Comparison of ENCODE assay signal across 1 cellular context in genomic region chr7:29146082-29146706, GRCh38.
TF ChIP-seq lines count a peak whose summit lies in the region.

CPVL (minus strand) TSS chr7:29146537; CDS start chr7:29121061, 25,476 bp downstream.

TF ChIP-seq in HepG2, 621 proteins besides CTCF, POLR2A, EP300 and RAD21 (continued from another document and continues in another):
- no peak for TF ChIP-seq ZNF746 (CRISPR knock-in tag; IDR thresholded peaks at IDR 0.05)
- peak; percentile 56; the same call in 1 of the 2 replicates for TF ChIP-seq ZNF350 (CRISPR knock-in tag; IDR thresholded peaks at IDR 0.05; ENCODE audit: borderline replicate concordance, low read depth)
- peak; percentile 65; the same call in 1 of the 2 replicates for TF ChIP-seq KDM5B (CRISPR knock-in tag; IDR thresholded peaks at IDR 0.05; ENCODE audit: borderline replicate concordance)
- TF ChIP-seq, protein P1, sequence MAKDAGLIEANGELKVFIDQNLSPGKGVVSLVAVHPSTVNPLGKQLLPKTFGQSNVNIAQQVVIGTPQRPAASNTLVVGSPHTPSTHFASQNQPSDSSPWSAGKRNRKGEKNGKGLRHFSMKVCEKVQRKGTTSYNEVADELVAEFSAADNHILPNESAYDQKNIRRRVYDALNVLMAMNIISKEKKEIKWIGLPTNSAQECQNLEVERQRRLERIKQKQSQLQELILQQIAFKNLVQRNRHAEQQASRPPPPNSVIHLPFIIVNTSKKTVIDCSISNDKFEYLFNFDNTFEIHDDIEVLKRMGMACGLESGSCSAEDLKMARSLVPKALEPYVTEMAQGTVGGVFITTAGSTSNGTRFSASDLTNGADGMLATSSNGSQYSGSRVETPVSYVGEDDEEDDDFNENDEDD (CRISPR knock-in tag; IDR thresholded peaks at IDR 0.05; ENCODE audit: borderline replicate concordance) = peak; percentile 34; the same call in 1 of the 2 replicates
- no peak; the same call in 1 of the 2 replicates for TF ChIP-seq ZNF629 (CRISPR knock-in tag; conservative IDR thresholded peaks at IDR 0.05)
- TF ChIP-seq NR2F6 (IDR thresholded peaks at IDR 0.05) = no peak
- 0 out of 2 replicates have a peak, but pooled peaks have one; percentile 7 for TF ChIP-seq NR2F6 (CRISPR knock-in tag; IDR thresholded peaks at IDR 0.05)
- no peak; the same call in 1 of the 2 replicates for TF ChIP-seq CSRNP1 (CRISPR knock-in tag; IDR thresholded peaks at IDR 0.05)
- TF ChIP-seq ZSCAN9 (CRISPR knock-in tag; IDR thresholded peaks at IDR 0.05; ENCODE audit: borderline replicate concordance) = 0 out of 2 replicates have a peak, but pooled peaks have one; percentile 7
- TF ChIP-seq, protein P2, sequence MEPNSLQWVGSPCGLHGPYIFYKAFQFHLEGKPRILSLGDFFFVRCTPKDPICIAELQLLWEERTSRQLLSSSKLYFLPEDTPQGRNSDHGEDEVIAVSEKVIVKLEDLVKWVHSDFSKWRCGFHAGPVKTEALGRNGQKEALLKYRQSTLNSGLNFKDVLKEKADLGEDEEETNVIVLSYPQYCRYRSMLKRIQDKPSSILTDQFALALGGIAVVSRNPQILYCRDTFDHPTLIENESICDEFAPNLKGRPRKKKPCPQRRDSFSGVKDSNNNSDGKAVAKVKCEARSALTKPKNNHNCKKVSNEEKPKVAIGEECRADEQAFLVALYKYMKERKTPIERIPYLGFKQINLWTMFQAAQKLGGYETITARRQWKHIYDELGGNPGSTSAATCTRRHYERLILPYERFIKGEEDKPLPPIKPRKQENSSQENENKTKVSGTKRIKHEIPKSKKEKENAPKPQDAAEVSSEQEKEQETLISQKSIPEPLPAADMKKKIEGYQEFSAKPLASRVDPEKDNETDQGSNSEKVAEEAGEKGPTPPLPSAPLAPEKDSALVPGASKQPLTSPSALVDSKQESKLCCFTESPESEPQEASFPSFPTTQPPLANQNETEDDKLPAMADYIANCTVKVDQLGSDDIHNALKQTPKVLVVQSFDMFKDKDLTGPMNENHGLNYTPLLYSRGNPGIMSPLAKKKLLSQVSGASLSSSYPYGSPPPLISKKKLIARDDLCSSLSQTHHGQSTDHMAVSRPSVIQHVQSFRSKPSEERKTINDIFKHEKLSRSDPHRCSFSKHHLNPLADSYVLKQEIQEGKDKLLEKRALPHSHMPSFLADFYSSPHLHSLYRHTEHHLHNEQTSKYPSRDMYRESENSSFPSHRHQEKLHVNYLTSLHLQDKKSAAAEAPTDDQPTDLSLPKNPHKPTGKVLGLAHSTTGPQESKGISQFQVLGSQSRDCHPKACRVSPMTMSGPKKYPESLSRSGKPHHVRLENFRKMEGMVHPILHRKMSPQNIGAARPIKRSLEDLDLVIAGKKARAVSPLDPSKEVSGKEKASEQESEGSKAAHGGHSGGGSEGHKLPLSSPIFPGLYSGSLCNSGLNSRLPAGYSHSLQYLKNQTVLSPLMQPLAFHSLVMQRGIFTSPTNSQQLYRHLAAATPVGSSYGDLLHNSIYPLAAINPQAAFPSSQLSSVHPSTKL (CRISPR knock-in tag; IDR thresholded peaks at IDR 0.05) = 0 out of 2 replicates have a peak, but pooled peaks have one; percentile 26
- 0 out of 2 replicates have a peak, but pooled peaks have one; percentile 26 for TF ChIP-seq SP4 (CRISPR knock-in tag; IDR thresholded peaks at IDR 0.05)
- TF ChIP-seq, protein P3, sequence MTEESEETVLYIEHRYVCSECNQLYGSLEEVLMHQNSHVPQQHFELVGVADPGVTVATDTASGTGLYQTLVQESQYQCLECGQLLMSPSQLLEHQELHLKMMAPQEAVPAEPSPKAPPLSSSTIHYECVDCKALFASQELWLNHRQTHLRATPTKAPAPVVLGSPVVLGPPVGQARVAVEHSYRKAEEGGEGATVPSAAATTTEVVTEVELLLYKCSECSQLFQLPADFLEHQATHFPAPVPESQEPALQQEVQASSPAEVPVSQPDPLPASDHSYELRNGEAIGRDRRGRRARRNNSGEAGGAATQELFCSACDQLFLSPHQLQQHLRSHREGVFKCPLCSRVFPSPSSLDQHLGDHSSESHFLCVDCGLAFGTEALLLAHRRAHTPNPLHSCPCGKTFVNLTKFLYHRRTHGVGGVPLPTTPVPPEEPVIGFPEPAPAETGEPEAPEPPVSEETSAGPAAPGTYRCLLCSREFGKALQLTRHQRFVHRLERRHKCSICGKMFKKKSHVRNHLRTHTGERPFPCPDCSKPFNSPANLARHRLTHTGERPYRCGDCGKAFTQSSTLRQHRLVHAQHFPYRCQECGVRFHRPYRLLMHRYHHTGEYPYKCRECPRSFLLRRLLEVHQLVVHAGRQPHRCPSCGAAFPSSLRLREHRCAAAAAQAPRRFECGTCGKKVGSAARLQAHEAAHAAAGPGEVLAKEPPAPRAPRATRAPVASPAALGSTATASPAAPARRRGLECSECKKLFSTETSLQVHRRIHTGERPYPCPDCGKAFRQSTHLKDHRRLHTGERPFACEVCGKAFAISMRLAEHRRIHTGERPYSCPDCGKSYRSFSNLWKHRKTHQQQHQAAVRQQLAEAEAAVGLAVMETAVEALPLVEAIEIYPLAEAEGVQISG (CRISPR knock-in tag; IDR thresholded peaks at IDR 0.05) = 0 out of 2 replicates have a peak, but pooled peaks have one; percentile 43
- no peak for TF ChIP-seq PAXIP1 (CRISPR knock-in tag; conservative IDR thresholded peaks at IDR 0.05)
- TF ChIP-seq NFIC (IDR thresholded peaks at IDR 0.05; ENCODE audit: low read length) = no peak
- peak; percentile 16; the same call in 1 of the 2 replicates for TF ChIP-seq NRL (CRISPR knock-in tag; IDR thresholded peaks at IDR 0.05; ENCODE audit: borderline replicate concordance)
- TF ChIP-seq CBFB (CRISPR knock-in tag; IDR thresholded peaks at IDR 0.05) = 0 out of 2 replicates have a peak, but pooled peaks have one; percentile 12
- TF ChIP-seq TAF1 (CRISPR knock-in tag; IDR thresholded peaks at IDR 0.05) = peak; percentile 83
- TF ChIP-seq ZNF205 (CRISPR knock-in tag; IDR thresholded peaks at IDR 0.05) = 0 out of 2 replicates have a peak, but pooled peaks have one; percentile 8
- TF ChIP-seq SRSF1 (optimal IDR thresholded peaks at IDR 0.05; ENCODE audit: low read depth, low read length) = peak; percentile 41
- no peak for TF ChIP-seq EZH2 (conservative IDR thresholded peaks at IDR 0.05; ENCODE audit: low read depth, low read length)
- no peak for TF ChIP-seq ZBTB14 (CRISPR knock-in tag; IDR thresholded peaks at IDR 0.05)
- 0 out of 2 replicates have a peak, but pooled peaks have one; percentile 35 for TF ChIP-seq STAT5B (CRISPR knock-in tag; IDR thresholded peaks at IDR 0.05)
- no peak for TF ChIP-seq NFATC3 (CRISPR knock-in tag; IDR thresholded peaks at IDR 0.05)
- 0 out of 2 replicates have a peak, but pooled peaks have one; percentile 72 for TF ChIP-seq KMT2A (CRISPR knock-in tag; IDR thresholded peaks at IDR 0.05)
- peak; percentile 70 for TF ChIP-seq SALL1 (CRISPR knock-in tag; IDR thresholded peaks at IDR 0.05)
- TF ChIP-seq ZNF563 (CRISPR knock-in tag; IDR thresholded peaks at IDR 0.05) = peak; percentile 72; the same call in 1 of the 2 replicates
- 0 out of 2 replicates have a peak, but pooled peaks have one; percentile 62 for TF ChIP-seq ZNF225 (CRISPR knock-in tag; IDR thresholded peaks at IDR 0.05)
- TF ChIP-seq ZMYM4 (CRISPR knock-in tag; IDR thresholded peaks at IDR 0.05) = peak; percentile 26; the same call in 1 of the 2 replicates
- TF ChIP-seq POLR2AphosphoS5 (IDR thresholded peaks at IDR 0.05; ENCODE audit: low read depth, low read length) = peak; percentile 65; the same call in 1 of the 2 replicates
- TF ChIP-seq PBX2 (CRISPR knock-in tag; IDR thresholded peaks at IDR 0.05) = no peak
- TF ChIP-seq POLR2G (IDR thresholded peaks at IDR 0.05; ENCODE audit: low read depth, low read length) = peak; percentile 88
- peak; percentile 96 for TF ChIP-seq ZNF687 (CRISPR knock-in tag; IDR thresholded peaks at IDR 0.05)
- TF ChIP-seq NFE2L1 (CRISPR knock-in tag; IDR thresholded peaks at IDR 0.05; ENCODE audit: borderline replicate concordance) = no peak
- TF ChIP-seq ATAD3A (CRISPR knock-in tag; IDR thresholded peaks at IDR 0.05) = no peak
- 0 out of 2 replicates have a peak, but pooled peaks have one; percentile 61 for TF ChIP-seq THYN1 (CRISPR knock-in tag; IDR thresholded peaks at IDR 0.05; ENCODE audit: borderline replicate concordance, low read depth)
- peak; percentile 81; the same call in 1 of the 2 replicates for TF ChIP-seq MAX (IDR thresholded peaks at IDR 0.05)
